ENCODE assay signal across 1 cellular context in the genomic region with DNA sequence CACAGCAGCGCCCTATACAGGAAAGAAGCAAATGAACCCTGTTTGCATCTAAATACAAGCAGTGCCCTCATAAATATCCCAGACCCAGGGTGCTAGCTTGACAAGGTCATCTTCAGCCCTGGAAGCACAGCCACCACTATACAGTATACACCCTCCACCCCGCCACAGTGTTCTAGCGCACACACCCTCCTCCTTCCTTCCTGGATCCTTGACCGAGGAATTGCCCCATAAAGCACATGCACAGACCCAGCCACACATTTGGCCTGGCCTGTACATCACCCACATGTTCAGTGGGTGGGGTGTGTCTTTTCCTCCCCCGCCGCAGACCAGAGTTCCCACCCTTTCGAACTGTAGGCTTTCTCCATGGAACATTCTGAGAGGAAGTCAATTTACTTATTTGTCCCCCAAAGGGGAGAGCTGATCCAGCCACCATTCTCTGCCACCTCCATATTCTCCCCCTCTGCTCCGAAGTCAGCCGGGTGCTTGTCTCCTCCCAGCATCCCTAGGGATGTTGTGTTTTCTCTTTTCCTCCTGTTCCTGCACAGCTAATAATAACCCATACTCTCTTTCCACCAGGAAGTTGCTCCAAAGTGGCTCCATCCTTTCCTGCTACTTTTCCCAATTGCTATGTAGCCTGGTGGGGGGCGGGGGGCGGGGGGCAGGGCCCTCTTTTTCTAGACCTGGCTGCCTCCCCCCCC.
TF ChIP-seq lines count a peak whose summit lies in the region.

No MANE protein-coding gene starts in this region.

TF ChIP-seq in endothelial cell of umbilical vein, 7 proteins besides CTCF, POLR2A, EP300 and RAD21:
- TF ChIP-seq GATA2 (IDR thresholded peaks at IDR 0.05; ENCODE audit: insufficient read depth, insufficient read length, low read depth, low read length), result no peak
- no peak for TF ChIP-seq EZH2 (IDR thresholded peaks at IDR 0.05; ENCODE audit: borderline replicate concordance, low read depth, low read length, severe bottlenecking)
- TF ChIP-seq, protein P1, sequence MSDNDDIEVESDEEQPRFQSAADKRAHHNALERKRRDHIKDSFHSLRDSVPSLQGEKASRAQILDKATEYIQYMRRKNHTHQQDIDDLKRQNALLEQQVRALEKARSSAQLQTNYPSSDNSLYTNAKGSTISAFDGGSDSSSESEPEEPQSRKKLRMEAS (IDR thresholded peaks at IDR 0.05; ENCODE audit: insufficient read depth, insufficient read length), result no peak
- TF ChIP-seq FOS (IDR thresholded peaks at IDR 0.05; ENCODE audit: borderline replicate concordance, insufficient read depth, low read length), result no peak
- TF ChIP-seq POLR2AphosphoS5 (IDR thresholded peaks at IDR 0.05; ENCODE audit: insufficient read depth, low read depth, low read length), result no peak
- no peak for TF ChIP-seq JUN (IDR thresholded peaks at IDR 0.05; ENCODE audit: borderline replicate concordance, insufficient read depth, insufficient read length, low read depth)
- TF ChIP-seq MYC (IDR thresholded peaks at IDR 0.05; ENCODE audit: low read depth, low read length), result no peak
